ENCODE assay signal across 12 cellular contexts in the genomic region with DNA sequence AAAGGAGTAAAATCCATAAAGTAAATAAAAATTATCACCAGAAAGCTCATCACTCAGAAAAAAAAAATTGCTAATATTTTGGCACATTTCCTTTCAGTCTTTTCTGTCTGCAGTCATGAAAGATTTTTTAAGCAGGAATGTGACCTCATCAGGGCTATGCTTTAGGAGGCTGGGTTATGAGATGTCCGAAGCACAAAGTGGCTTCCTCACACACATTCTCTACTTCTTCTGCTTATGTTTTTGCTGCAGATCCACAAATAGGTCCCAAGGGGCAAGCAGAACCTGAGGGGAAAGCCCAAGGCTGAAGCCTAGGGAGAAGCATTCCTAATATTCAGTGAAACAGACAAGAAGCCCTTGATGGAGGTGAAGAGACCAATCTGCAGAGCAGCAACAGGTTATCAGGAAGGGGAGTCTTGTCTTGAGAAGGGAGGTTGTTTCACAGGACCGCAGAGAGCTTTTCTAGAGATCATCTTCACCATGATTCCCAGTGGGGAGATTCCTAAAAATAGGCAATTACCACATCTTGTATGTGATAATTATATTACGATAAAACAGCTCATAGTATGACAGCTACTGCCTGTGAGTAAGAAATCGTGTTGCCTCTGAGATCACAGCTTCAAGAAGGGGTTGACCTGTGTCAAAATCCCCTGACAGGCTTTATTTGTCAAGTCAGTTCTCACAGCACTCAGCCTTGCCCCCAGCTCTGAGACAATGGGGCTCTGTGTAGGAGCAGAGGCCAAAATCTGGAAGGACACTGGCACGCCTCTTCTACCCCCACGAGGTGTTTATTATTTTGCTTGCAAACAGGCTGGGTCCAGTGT.
A peak's percentile ranks its signal among the peaks of the same experiment; 100 is the strongest.
DNase-seq lines count a peak whose midpoint lies in the region; ATAC-seq and TF ChIP-seq lines count a peak whose summit lies in the region.
"Had no signal": no experiment of that assay in that cellular context is flagged by ENCODE, and none has a peak within 500 bp of the region (broad histone marks: within the 10 kb centered on the region; RNA-seq: fewer than 3 reads in every experiment).

No MANE protein-coding gene starts in this region.

- no peak overlapping the region for H3K4me3 ChIP-seq in fibroblast of the aortic adventitia (ENCODE audit: low read depth, low read length)

- H3K27ac Mint-ChIP-seq in activated CD4-positive, alpha-beta memory T cell treated with anti-CD3 and anti-CD28 coated beads, Interleukin-2, amount 10 ng/mL, durations not matched to agents 7 days and 5 days: no peak overlapping the region
- H3K27ac Mint-ChIP-seq: activated CD4-positive, alpha-beta T cell treated with anti-CD3 and anti-CD28 coated beads, Interleukin-2, amount 10 ng/mL, durations not matched to agents 7 days and 5 days; natural killer cell treated with Interleukin-12 subunit alpha and Interleukin-12 subunit beta and Interleukin-15 and Interleukin-18, amount 100 ng/mL, for 72 hours had no signal

- TF ChIP-seq CTCF in fibroblast of the aortic adventitia (IDR thresholded peaks at IDR 0.05; ENCODE audit: insufficient read depth, low read length) (no peak), omental fat pad (IDR thresholded peaks at IDR 0.05) (no peak)

- peak; percentile 22 for DNase-seq in CD1c-positive myeloid dendritic cell (ENCODE audit: extremely low spot score)
- DNase-seq in fibroblast of the aortic adventitia (ENCODE audit: low read depth): peak; percentile 50
- no peak for DNase-seq in omental fat pad (ENCODE audit: low spot score)
- DNase-seq in activated CD4-positive, alpha-beta memory T cell treated with anti-CD3 and anti-CD28 coated beads, Interleukin-2, amount 10 ng/mL, durations not matched to agents 7 days and 5 days: no peak
- DNase-seq in hypothalamus (lab: John Stamatoyannopoulos, UW): no peak
- no peak for DNase-seq in HuH-7.5 (ENCODE audit: low spot score)
- DNase-seq: activated CD4-positive, alpha-beta T cell treated with anti-CD3 and anti-CD28 coated beads, Interleukin-2, amount 10 ng/mL, durations not matched to agents 7 days and 5 days; C1 segment of cervical spinal cord; NCI-H1417 treated with DMSO at 0.1 percent for 48 hours had no signal

- H3K4me1 Mint-ChIP-seq in activated CD4-positive, alpha-beta memory T cell treated with anti-CD3 and anti-CD28 coated beads, Interleukin-2, amount 10 ng/mL, durations not matched to agents 7 days and 5 days: no peaks in the 10 kb centered on the region

- H3K4me3 Mint-ChIP-seq in activated CD4-positive, alpha-beta memory T cell treated with anti-CD3 and anti-CD28 coated beads, Interleukin-2, amount 10 ng/mL, durations not matched to agents 7 days and 5 days: no peak overlapping the region
- H3K4me3 Mint-ChIP-seq: activated CD4-positive, alpha-beta T cell treated with anti-CD3 and anti-CD28 coated beads, Interleukin-2, amount 10 ng/mL, durations not matched to agents 7 days and 5 days; natural killer cell treated with Interleukin-12 subunit alpha and Interleukin-12 subunit beta and Interleukin-15 and Interleukin-18, amount 100 ng/mL, for 72 hours had no signal

- POLR2A ChIA-PET in activated CD4-positive, alpha-beta memory T cell treated with anti-CD3 and anti-CD28 coated beads, Interleukin-2, amount 10 ng/mL, durations not matched to agents 7 days and 5 days (lab: Charles Lee): interaction anchor here (1.8 kb wide), 1 partner anchor 13 kb away, joined by 3 read pairs; no protein-coding TSS in a partner anchor

- H3K27me3 Mint-ChIP-seq in activated CD4-positive, alpha-beta memory T cell treated with anti-CD3 and anti-CD28 coated beads, Interleukin-2, amount 10 ng/mL, durations not matched to agents 7 days and 5 days: peaks cover 52% of the 10 kb centered on the region

- no peaks in the 10 kb centered on the region for H3K9me3 Mint-ChIP-seq in activated CD4-positive, alpha-beta memory T cell treated with anti-CD3 and anti-CD28 coated beads, Interleukin-2, amount 10 ng/mL, durations not matched to agents 7 days and 5 days
- H3K9me3 Mint-ChIP-seq: activated CD4-positive, alpha-beta T cell treated with anti-CD3 and anti-CD28 coated beads, Interleukin-2, amount 10 ng/mL, durations not matched to agents 7 days and 5 days; natural killer cell treated with Interleukin-12 subunit alpha and Interleukin-12 subunit beta and Interleukin-15 and Interleukin-18, amount 100 ng/mL, for 72 hours had no signal

- no peaks in the 10 kb centered on the region for H3K36me3 Mint-ChIP-seq in activated CD4-positive, alpha-beta memory T cell treated with anti-CD3 and anti-CD28 coated beads, Interleukin-2, amount 10 ng/mL, durations not matched to agents 7 days and 5 days (ENCODE audit: low read depth)
- H3K36me3 Mint-ChIP-seq: natural killer cell treated with Interleukin-12 subunit alpha and Interleukin-12 subunit beta and Interleukin-15 and Interleukin-18, amount 100 ng/mL, for 72 hours had no signal

- CTCF ChIA-PET in activated CD4-positive, alpha-beta memory T cell treated with anti-CD3 and anti-CD28 coated beads, Interleukin-2, amount 10 ng/mL, durations not matched to agents 7 days and 5 days (lab: Charles Lee): interaction anchor here (4.1 kb wide), 1 partner anchor 104 kb away, joined by 24 read pairs; no protein-coding TSS in a partner anchor

- peak; percentile 40 for ATAC-seq in SK-N-SH treated with all-trans-retinoic acid at 6 μM for 48 hours
- peak; percentile 79 for ATAC-seq in omental fat pad (ENCODE audit: low FRiP score)
- no peak for ATAC-seq in HG02938 (IDR thresholded peaks at IDR 0.05; ENCODE audit: unreplicated experiment)
- ATAC-seq: natural killer cell treated with Interleukin-12 subunit alpha and Interleukin-12 subunit beta and Interleukin-15 and Interleukin-18, amount 100 ng/mL, for 72 hours had no signal

TF ChIP-seq in SK-N-SH treated with all-trans-retinoic acid at 6 μM for 48 hours, 23 proteins besides CTCF, POLR2A, EP300 and RAD21:
- TF ChIP-seq ZNF70 (CRISPR knock-in tag; IDR thresholded peaks at IDR 0.05) (no peak), ISL1 (CRISPR knock-in tag; IDR thresholded peaks at IDR 0.05) (no peak), CSRNP3 (CRISPR knock-in tag; IDR thresholded peaks at IDR 0.05) (no peak), CSDC2 (CRISPR knock-in tag; IDR thresholded peaks at IDR 0.05) (no peak), SNAI2 (CRISPR knock-in tag; IDR thresholded peaks at IDR 0.05) (no peak), ZNF8 (CRISPR knock-in tag; IDR thresholded peaks at IDR 0.05) (no peak), ZNF565 (CRISPR knock-in tag; conservative IDR thresholded peaks at IDR 0.05; ENCODE audit: low read depth) (no peak), GLIS3 (CRISPR knock-in tag; IDR thresholded peaks at IDR 0.05) (no peak), ZFP3 (CRISPR knock-in tag; IDR thresholded peaks at IDR 0.05) (no peak), ESRRG (CRISPR knock-in tag; IDR thresholded peaks at IDR 0.05) (no peak), PPARA (CRISPR knock-in tag; IDR thresholded peaks at IDR 0.05; ENCODE audit: borderline replicate concordance) (no peak)

Comparison
In these comparisons a context has a peak if more than half of its experiments do, and no peak if none do; other contexts are left out.
1. DNase-seq: peak in CD1c-positive myeloid dendritic cell (single experiment) and fibroblast of the aortic adventitia (single experiment); none in omental fat pad (single experiment), activated CD4-positive, alpha-beta memory T cell treated with anti-CD3 and anti-CD28 coated beads, Interleukin-2, amount 10 ng/mL, durations not matched to agents 7 days and 5 days (single experiment), hypothalamus (0 of 51) and HuH-7.5 (single experiment).